Comparison of ENCODE assay signal across 8 cellular contexts in genomic region chr15:38651328-38652038, GRCh38.
A peak's percentile ranks its signal among the peaks of the same experiment; 100 is the strongest.
DNase-seq lines count a peak whose midpoint lies in the region; ATAC-seq and TF ChIP-seq lines count a peak whose summit lies in the region.

No MANE protein-coding gene starts in this region.

- H3K27me3 Mint-ChIP-seq in GM23338 (ENCODE audit: insufficient read depth, low read depth, poor library complexity), result peaks cover 4% of the 10 kb centered on the region
- H3K27me3 Mint-ChIP-seq in central memory CD8-positive, alpha-beta T cell, result no peaks in the 10 kb centered on the region
- no peaks in the 10 kb centered on the region for H3K27me3 Mint-ChIP-seq in stimulated activated memory B cell treated with anti-CD40 and anti-IgM and Interleukin-4, amounts not matched to agents 10 μg/mL and 1 μg/mL and 100 μg/mL, for 72 hours

- no peaks in the 10 kb centered on the region for H3K27me3 ChIP-seq in GM23338 (ENCODE audit: insufficient read depth)

- 0 out of 2 replicates have a peak, but pooled peaks cover 3% of the 10 kb centered on the region for H3K4me1 ChIP-seq in GM23338 (ENCODE audit: insufficient read depth)

- no peaks in the 10 kb centered on the region for H3F3A ChIP-seq in GM23338 (replicated peaks; ENCODE audit: low read depth)

- H3K4me1 Mint-ChIP-seq in GM23338, result peaks cover 27% of the 10 kb centered on the region
- peaks cover 59% of the 10 kb centered on the region for H3K4me1 Mint-ChIP-seq in central memory CD8-positive, alpha-beta T cell
- peaks cover 43% of the 10 kb centered on the region for H3K4me1 Mint-ChIP-seq in stimulated activated memory B cell treated with anti-CD40 and anti-IgM and Interleukin-4, amounts not matched to agents 10 μg/mL and 1 μg/mL and 100 μg/mL, for 72 hours

- peak overlapping the region; percentile 63; the same call in 1 of the 2 replicates for H2AFZ ChIP-seq in GM23338

- no peak overlapping the region for H3K27ac Mint-ChIP-seq in GM23338
- H3K27ac Mint-ChIP-seq in central memory CD8-positive, alpha-beta T cell (ENCODE audit: low read depth), result peak overlapping the region; percentile 85
- peak overlapping the region; percentile 64 for H3K27ac Mint-ChIP-seq in stimulated activated memory B cell treated with anti-CD40 and anti-IgM and Interleukin-4, amounts not matched to agents 10 μg/mL and 1 μg/mL and 100 μg/mL, for 72 hours

- H3K36me3 Mint-ChIP-seq in GM23338 (ENCODE audit: low read depth), result no peaks in the 10 kb centered on the region
- H3K36me3 Mint-ChIP-seq in central memory CD8-positive, alpha-beta T cell (ENCODE audit: insufficient read depth), result peaks cover 12% of the 10 kb centered on the region
- no peaks in the 10 kb centered on the region for H3K36me3 Mint-ChIP-seq in stimulated activated memory B cell treated with anti-CD40 and anti-IgM and Interleukin-4, amounts not matched to agents 10 μg/mL and 1 μg/mL and 100 μg/mL, for 72 hours

- H3K27ac ChIP-seq in GM23338 (ENCODE audit: low read depth), result no peak overlapping the region

- H3K79me2 ChIP-seq in GM23338 (replicated peaks; ENCODE audit: insufficient read depth), result no peaks in the 10 kb centered on the region

- no peaks in the 10 kb centered on the region for H4K20me1 ChIP-seq in GM23338 (replicated peaks; ENCODE audit: insufficient read depth)

- DNase-seq in GM23338 (ENCODE audit: low spot score), result peak; percentile 11
- DNase-seq in T-helper 22 cell (ENCODE audit: low read depth), result peak; percentile 30
- peak; percentile 20 to 63 for DNase-seq in central memory CD8-positive, alpha-beta T cell (ENCODE audit: low spot score in 2 of 2)
- DNase-seq in AG08395 (ENCODE audit: low spot score), result no peak
- DNase-seq in NCI-H82 treated with DMSO at 0.1 percent for 48 hours (lab: John Stamatoyannopoulos, UW; ENCODE audit: unreplicated experiment), result no peak

- no peaks in the 10 kb centered on the region for H3K36me3 ChIP-seq in GM23338 (ENCODE audit: insufficient read depth)

- TF ChIP-seq CTCF in GM23338 (conservative IDR thresholded peaks at IDR 0.05; ENCODE audit: low read depth in 2 of 2), result no peak

- no peak overlapping the region for H3K4me3 ChIP-seq in GM23338

- H3K4me2 ChIP-seq in GM23338, result no peak overlapping the region

- ATAC-seq in GM23338, result no peak
- ATAC-seq in central memory CD8-positive, alpha-beta T cell (replicated peaks; ENCODE audit: extremely low read depth, poor library complexity, severe bottlenecking), result peak; percentile 75
- ATAC-seq in stimulated activated memory B cell treated with anti-CD40 and anti-IgM and Interleukin-4, amounts not matched to agents 10 μg/mL and 1 μg/mL and 100 μg/mL, for 72 hours, result peak; percentile 71
- no peak for ATAC-seq in HG02852 (IDR thresholded peaks at IDR 0.05; ENCODE audit: unreplicated experiment)
- no peak for ATAC-seq in GM21390 (IDR thresholded peaks at IDR 0.05; ENCODE audit: unreplicated experiment)

- H3K4me3 Mint-ChIP-seq in GM23338, result no peak overlapping the region
- peak overlapping the region; percentile 64 for H3K4me3 Mint-ChIP-seq in central memory CD8-positive, alpha-beta T cell
- peak overlapping the region; percentile 22 for H3K4me3 Mint-ChIP-seq in stimulated activated memory B cell treated with anti-CD40 and anti-IgM and Interleukin-4, amounts not matched to agents 10 μg/mL and 1 μg/mL and 100 μg/mL, for 72 hours

- H3K9me2 ChIP-seq in GM23338 (ENCODE audit: insufficient read depth), result no peaks in the 10 kb centered on the region

- H3K9me3 Mint-ChIP-seq in GM23338, result no peaks in the 10 kb centered on the region
- H3K9me3 Mint-ChIP-seq in central memory CD8-positive, alpha-beta T cell, result no peaks in the 10 kb centered on the region
- H3K9me3 Mint-ChIP-seq in stimulated activated memory B cell treated with anti-CD40 and anti-IgM and Interleukin-4, amounts not matched to agents 10 μg/mL and 1 μg/mL and 100 μg/mL, for 72 hours, result no peaks in the 10 kb centered on the region

TF ChIP-seq in GM23338, 12 proteins besides CTCF, POLR2A, EP300 and RAD21 (continues in another document):
- no peak for TF ChIP-seq STAT1 (IDR thresholded peaks at IDR 0.05; ENCODE audit: unreplicated experiment)
- TF ChIP-seq NANOG (IDR thresholded peaks at IDR 0.05; ENCODE audit: borderline replicate concordance), result no peak
- no peak for TF ChIP-seq REST (IDR thresholded peaks at IDR 0.05; ENCODE audit: unreplicated experiment)
- TF ChIP-seq ZNF114 (CRISPR knock-in tag; IDR thresholded peaks at IDR 0.05), result no peak
- TF ChIP-seq EZH2phosphoT487 (IDR thresholded peaks at IDR 0.05; ENCODE audit: unreplicated experiment), result no peak
- TF ChIP-seq ZNF462 (CRISPR knock-in tag; IDR thresholded peaks at IDR 0.05), result no peak

Comparison
In these comparisons a context has a peak if more than half of its experiments do, and no peak if none do; other contexts are left out.
1. ATAC-seq: peak in central memory CD8-positive, alpha-beta T cell (single experiment) and stimulated activated memory B cell treated with anti-CD40 and anti-IgM and Interleukin-4, amounts not matched to agents 10 μg/mL and 1 μg/mL and 100 μg/mL, for 72 hours (single experiment); none in GM23338 (single experiment), HG02852 (single experiment) and GM21390 (single experiment).
2. DNase-seq: peak in GM23338 (single experiment), T-helper 22 cell (single experiment) and central memory CD8-positive, alpha-beta T cell (2 of 2); none in AG08395 (single experiment) and NCI-H82 treated with DMSO at 0.1 percent for 48 hours (single experiment).